ENCODE assay signal across 8 cellular contexts in the genomic region with DNA sequence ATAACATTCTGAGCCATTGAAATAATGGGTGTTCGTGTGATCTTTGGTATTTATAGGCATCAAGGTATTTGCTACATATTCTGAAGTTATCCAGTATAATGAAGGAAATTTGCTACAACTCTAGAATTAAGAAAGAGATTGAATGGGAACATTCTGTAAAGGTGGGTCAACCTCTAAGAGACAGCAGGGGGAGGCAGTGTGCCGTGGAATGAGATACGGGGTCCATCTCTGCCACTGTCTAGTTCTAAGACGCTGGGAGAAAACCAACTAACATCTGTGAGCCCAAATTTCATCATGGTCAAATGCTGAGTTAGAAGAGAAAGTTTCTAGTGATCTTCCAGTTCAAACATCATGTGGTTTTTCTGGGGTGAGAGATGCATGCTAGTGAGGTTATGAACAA.
DNase-seq lines count a peak whose midpoint lies in the region; ATAC-seq and TF ChIP-seq lines count a peak whose summit lies in the region.

No MANE protein-coding gene starts in this region.

- CTCF ChIA-PET in WTC11 (lab: Charles Lee), result no interaction called here

- TF ChIP-seq CTCF in GM12864 (IDR thresholded peaks at IDR 0.05; ENCODE audit: low read depth, low read length, missing control alignments) (peak; percentile 61), WTC11 (IDR thresholded peaks at IDR 0.05) (peak; percentile 53), mucosa of descending colon (IDR thresholded peaks at IDR 0.05) (no peak)

- POLR2A ChIA-PET in WTC11 (lab: Charles Lee), result no interaction called here

- H3K9me3 ChIP-seq in mucosa of descending colon, result no peaks in the 10 kb centered on the region

- no peak overlapping the region for H3K27ac Mint-ChIP-seq in WTC11
- no peak overlapping the region for H3K27ac Mint-ChIP-seq in activated naive CD4-positive, alpha-beta T cell treated with anti-CD3 and anti-CD28 coated beads, Interleukin-2, amount 50 U/mL, for 72 hours

- no peaks in the 10 kb centered on the region for H3K27me3 Mint-ChIP-seq in WTC11 (ENCODE audit: low read depth)

- peaks cover 10% of the 10 kb centered on the region for H3K36me3 Mint-ChIP-seq in WTC11
- H3K36me3 Mint-ChIP-seq in activated naive CD4-positive, alpha-beta T cell treated with anti-CD3 and anti-CD28 coated beads, Interleukin-2, amount 50 U/mL, for 72 hours, result no peaks in the 10 kb centered on the region

- H3K4me3 Mint-ChIP-seq in WTC11, result no peak overlapping the region

- peaks cover 7% of the 10 kb centered on the region; the same call in 1 of the 2 replicates for H3K9me3 Mint-ChIP-seq in WTC11
- H3K9me3 Mint-ChIP-seq in activated naive CD4-positive, alpha-beta T cell treated with anti-CD3 and anti-CD28 coated beads, Interleukin-2, amount 50 U/mL, for 72 hours, result peaks cover 0 to 9% of the 10 kb centered on the region in 2 donors

- H3K4me3 ChIP-seq in GM12864 (ENCODE audit: low read depth, low read length) (no peak overlapping the region), mucosa of descending colon (no peak overlapping the region)

- H3K4me1 Mint-ChIP-seq in WTC11, result peaks cover 14% of the 10 kb centered on the region

- no peaks in the 10 kb centered on the region for H3K36me3 ChIP-seq in mucosa of descending colon (ENCODE audit: low read depth)

- no peaks in the 10 kb centered on the region for H3K4me1 ChIP-seq in mucosa of descending colon (ENCODE audit: low read depth)

- peak; percentile 96 for ATAC-seq in GM21423 (IDR thresholded peaks at IDR 0.05; ENCODE audit: unreplicated experiment)
- peak; percentile 85 for ATAC-seq in HG03565 (IDR thresholded peaks at IDR 0.05; ENCODE audit: unreplicated experiment)
- ATAC-seq in WTC11, result peak; percentile 93
- ATAC-seq in mucosa of descending colon, result peak; percentile 42
- no peak for ATAC-seq in activated naive CD4-positive, alpha-beta T cell treated with anti-CD3 and anti-CD28 coated beads, Interleukin-2, amount 50 U/mL, for 72 hours

- peak; percentile 8 for DNase-seq in GM12864 (ENCODE audit: low read depth)
- DNase-seq in WTC11 (ENCODE audit: low spot score), result peak; percentile 48
- peak in 2 of 3 donors; percentile 36 to 38 for DNase-seq in mucosa of descending colon
- no peak for DNase-seq in amniotic stem cell (lab: John Stamatoyannopoulos, UW)
- no peak for DNase-seq in NCI-H1092 (lab: John Stamatoyannopoulos, UW)
- no peak for DNase-seq in activated naive CD4-positive, alpha-beta T cell treated with anti-CD3 and anti-CD28 coated beads, Interleukin-2, amount 50 U/mL, for 72 hours (ENCODE audit: low spot score in 2 of 2)

- intact Hi-C loops in mucosa of descending colon (cut with DNase I, micrococcal nuclease), result no loop called here

TF ChIP-seq in WTC11, 78 proteins besides CTCF, POLR2A, EP300 and RAD21:
- no peak for TF ChIP-seq EMX1 (CRISPR knock-in tag; IDR thresholded peaks at IDR 0.05)
- TF ChIP-seq FOXJ3 (CRISPR knock-in tag; IDR thresholded peaks at IDR 0.05; ENCODE audit: borderline replicate concordance), result no peak
- TF ChIP-seq PRRX2 (CRISPR knock-in tag; IDR thresholded peaks at IDR 0.05), result no peak
- TF ChIP-seq, protein P1, sequence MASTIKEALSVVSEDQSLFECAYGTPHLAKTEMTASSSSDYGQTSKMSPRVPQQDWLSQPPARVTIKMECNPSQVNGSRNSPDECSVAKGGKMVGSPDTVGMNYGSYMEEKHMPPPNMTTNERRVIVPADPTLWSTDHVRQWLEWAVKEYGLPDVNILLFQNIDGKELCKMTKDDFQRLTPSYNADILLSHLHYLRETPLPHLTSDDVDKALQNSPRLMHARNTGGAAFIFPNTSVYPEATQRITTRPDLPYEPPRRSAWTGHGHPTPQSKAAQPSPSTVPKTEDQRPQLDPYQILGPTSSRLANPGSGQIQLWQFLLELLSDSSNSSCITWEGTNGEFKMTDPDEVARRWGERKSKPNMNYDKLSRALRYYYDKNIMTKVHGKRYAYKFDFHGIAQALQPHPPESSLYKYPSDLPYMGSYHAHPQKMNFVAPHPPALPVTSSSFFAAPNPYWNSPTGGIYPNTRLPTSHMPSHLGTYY (CRISPR knock-in tag; IDR thresholded peaks at IDR 0.05), result no peak
- no peak for TF ChIP-seq KAT7 (CRISPR knock-in tag; IDR thresholded peaks at IDR 0.05; ENCODE audit: borderline replicate concordance)
- no peak for TF ChIP-seq GABPB1 (CRISPR knock-in tag; IDR thresholded peaks at IDR 0.05)
- TF ChIP-seq ZBTB21 (CRISPR knock-in tag; IDR thresholded peaks at IDR 0.05; ENCODE audit: borderline replicate concordance), result no peak
- TF ChIP-seq SMAD3 (CRISPR knock-in tag; IDR thresholded peaks at IDR 0.05; ENCODE audit: borderline replicate concordance), result no peak
- TF ChIP-seq ZNF532 (CRISPR knock-in tag; IDR thresholded peaks at IDR 0.05; ENCODE audit: borderline replicate concordance), result no peak
- no peak for TF ChIP-seq FOXP1 (CRISPR knock-in tag; IDR thresholded peaks at IDR 0.05; ENCODE audit: borderline replicate concordance)
- no peak for TF ChIP-seq ELF4 (CRISPR knock-in tag; IDR thresholded peaks at IDR 0.05; ENCODE audit: low read depth)
- TF ChIP-seq CREM (CRISPR knock-in tag; IDR thresholded peaks at IDR 0.05), result no peak
- TF ChIP-seq ZNF396 (CRISPR knock-in tag; IDR thresholded peaks at IDR 0.05; ENCODE audit: borderline replicate concordance), result no peak
- TF ChIP-seq CREB1 (CRISPR knock-in tag; IDR thresholded peaks at IDR 0.05), result no peak
- no peak for TF ChIP-seq RELA (CRISPR knock-in tag; IDR thresholded peaks at IDR 0.05; ENCODE audit: borderline replicate concordance)
- no peak for TF ChIP-seq PRDM15 (CRISPR knock-in tag; IDR thresholded peaks at IDR 0.05)
- no peak for TF ChIP-seq ESRRA (CRISPR knock-in tag; IDR thresholded peaks at IDR 0.05; ENCODE audit: borderline replicate concordance)
- no peak for TF ChIP-seq NR1H2 (CRISPR knock-in tag; IDR thresholded peaks at IDR 0.05)

Comparison
In these comparisons a context has a peak if more than half of its experiments do, and no peak if none do; other contexts are left out.
1. DNase-seq: peak in GM12864 (single experiment), WTC11 (single experiment) and mucosa of descending colon (2 of 3); none in amniotic stem cell (single experiment), NCI-H1092 (single experiment) and activated naive CD4-positive, alpha-beta T cell treated with anti-CD3 and anti-CD28 coated beads, Interleukin-2, amount 50 U/mL, for 72 hours (0 of 2).
2. ATAC-seq: peak in GM21423 (single experiment), HG03565 (single experiment), WTC11 (single experiment) and mucosa of descending colon (single experiment); none in activated naive CD4-positive, alpha-beta T cell treated with anti-CD3 and anti-CD28 coated beads, Interleukin-2, amount 50 U/mL, for 72 hours (0 of 2).